Comparison of ENCODE assay signal across 17 cellular contexts in the genomic region with DNA sequence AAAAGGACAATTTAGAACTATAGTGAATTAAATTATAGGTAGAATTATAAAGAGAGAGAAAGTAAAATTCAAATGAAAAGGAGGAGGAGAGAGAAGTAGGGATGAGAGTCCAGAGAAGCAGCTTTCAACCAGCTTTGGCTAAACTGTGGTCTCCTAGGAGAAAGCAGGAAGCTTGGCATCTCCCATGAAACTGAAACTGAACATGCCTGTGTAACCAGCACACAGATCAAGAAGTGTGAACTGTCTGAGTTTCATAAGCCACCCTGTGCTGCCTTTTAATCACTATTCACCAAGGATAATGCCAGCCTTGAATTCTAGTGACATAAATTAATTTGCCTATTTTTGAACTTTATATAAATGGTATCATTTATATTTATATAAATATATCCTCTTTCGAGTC.
A peak's percentile ranks its signal among the peaks of the same experiment; 100 is the strongest.
DNase-seq lines count a peak whose midpoint lies in the region; ATAC-seq lines count a peak whose summit lies in the region.
"Had no signal": no experiment of that assay in that cellular context is flagged by ENCODE, and none has a peak within 500 bp of the region (broad histone marks: within the 10 kb centered on the region; RNA-seq: fewer than 3 reads in every experiment).

No MANE protein-coding gene starts in this region.

- peak; percentile 60 for ATAC-seq in GM18868 (IDR thresholded peaks at IDR 0.05; ENCODE audit: unreplicated experiment)
- ATAC-seq in GM21529 (IDR thresholded peaks at IDR 0.05; ENCODE audit: unreplicated experiment), result peak; percentile 72
- ATAC-seq in left lobe of liver, result peak; percentile 44
- ATAC-seq: T-helper 17 cell had no signal

- no peaks in the 10 kb centered on the region for H3K27me3 ChIP-seq in Karpas-422 (ENCODE audit: low read length)
- H3K27me3 ChIP-seq: hepatocyte, neutrophil, tibial artery had no signal

- DNase-seq in Karpas-422, result peak; percentile 57
- no peak for DNase-seq in left lobe of liver (ENCODE audit: low spot score)
- DNase-seq in iPS-NIHi7 (ENCODE audit: extremely low spot score), result no peak
- no peak for DNase-seq in midbrain (lab: John Stamatoyannopoulos, UW)
- DNase-seq in NCI-H82 treated with DMSO at 0.1 percent for 48 hours (lab: John Stamatoyannopoulos, UW; ENCODE audit: unreplicated experiment), result no peak
- no peak for DNase-seq in NK-92 (lab: John Stamatoyannopoulos, UW; ENCODE audit: unreplicated experiment)
- DNase-seq: activated CD4-positive, alpha-beta T cell treated with anti-CD3 and anti-CD28 coated beads, Interleukin-2, amount 10 ng/mL, durations not matched to agents 7 days and 5 days; activated naive CD4-positive, alpha-beta T cell; HFFc6; NCI-H2227 treated with DMSO at 0.1 percent for 48 hours; T-helper 17 cell; tibial artery had no signal

- H4K20me1 ChIP-seq in Karpas-422 (ENCODE audit: insufficient read depth, low read depth, low read length), result no peaks in the 10 kb centered on the region

- peak overlapping the region; percentile 94 for H3K27ac ChIP-seq in Karpas-422 (ENCODE audit: low read length)
- H3K27ac ChIP-seq: hepatocyte, neutrophil, tibial artery had no signal

- H3K4me3 ChIP-seq in Karpas-422 (ENCODE audit: low read length), result no peak overlapping the region
- H3K4me3 ChIP-seq: hepatocyte, lung, tibial artery had no signal

- H3K79me2 ChIP-seq in Karpas-422 (ENCODE audit: low read length), result peaks cover 83% of the 10 kb centered on the region
- H3K79me2 ChIP-seq: hepatocyte had no signal

- peaks cover 81% of the 10 kb centered on the region for H3K4me1 ChIP-seq in Karpas-422 (ENCODE audit: low read length)

- H3K4me2 ChIP-seq in Karpas-422 (ENCODE audit: low read depth, low read length, poor library complexity, severe bottlenecking), result peak overlapping the region; percentile 76
- H3K4me2 ChIP-seq: hepatocyte had no signal

- no peaks in the 10 kb centered on the region for H3K9me3 ChIP-seq in Karpas-422 (ENCODE audit: low read length)
- H3K9me3 ChIP-seq: neutrophil, tibial artery had no signal

- no peaks in the 10 kb centered on the region for H3K9me2 ChIP-seq in Karpas-422 (replicated peaks; ENCODE audit: insufficient read depth, low read length)

- H3K9ac ChIP-seq in Karpas-422 (ENCODE audit: low read length), result peak overlapping the region; percentile 68

- H2AFZ ChIP-seq in Karpas-422 (ENCODE audit: low read length), result no peak overlapping the region
- H2AFZ ChIP-seq: hepatocyte had no signal

- H3K36me3 ChIP-seq in Karpas-422 (ENCODE audit: insufficient read depth, low read length), result no peaks in the 10 kb centered on the region
- H3K36me3 ChIP-seq: neutrophil, tibial artery had no signal
